ENCODE assay signal across 17 cellular contexts in the genomic region with DNA sequence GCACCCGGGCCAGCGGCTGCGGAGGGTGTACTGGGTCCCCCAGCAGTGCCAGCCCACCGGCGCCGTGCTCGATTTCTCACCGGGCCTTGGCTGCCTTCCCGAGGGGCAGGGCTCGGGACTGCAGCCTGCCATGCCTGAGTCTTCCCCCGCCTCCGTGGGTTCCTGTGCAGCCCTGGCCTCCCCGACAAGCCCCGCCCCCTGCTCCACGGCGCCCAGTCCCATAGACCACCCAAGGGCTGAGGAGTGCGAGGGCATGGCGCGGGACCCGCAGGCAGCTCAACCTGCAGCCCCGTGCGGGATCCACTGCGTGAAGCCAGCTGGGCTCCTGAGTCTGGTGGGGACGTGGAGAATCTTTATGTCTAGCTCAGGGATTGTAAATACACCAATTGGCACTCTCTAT. TPM values are rescaled to one million over a fixed set of nuclear protein-coding genes. Genes with fewer than 3 reads are reported as not detected.
"Had no signal": no experiment of that assay in that cellular context is flagged by ENCODE, and none has a peak within 500 bp of the region (broad histone marks: within the 10 kb centered on the region; RNA-seq: fewer than 3 reads in every experiment).

No MANE protein-coding gene starts in this region.

RNA-seq across cellular contexts. Expression of a gene that starts 18.5 kb away (rescaled TPM):
- total RNA-seq: dermis microvascular lymphatic vessel endothelial cell, endodermal cell, esophagus mucosa, glomerular endothelial cell, heart right ventricle, left lobe of liver, left ventricle myocardium inferior, lung microvascular endothelial cell, mesothelial cell of epicardium, myocyte had no signal
- polyA plus RNA-seq: heart right ventricle had no signal

RNA-seq across cellular contexts. Expression of a gene that starts 28.0 kb away (rescaled TPM):
- total RNA-seq: dermis microvascular lymphatic vessel endothelial cell, endodermal cell, esophagus mucosa, esophagus squamous epithelium, gastrocnemius medialis, glomerular endothelial cell, heart right ventricle, left colon, left lobe of liver, left ventricle myocardium inferior, liver, lung microvascular endothelial cell, mesenteric fat pad, mesothelial cell of epicardium, mucosa of descending colon, myocyte had no signal
- polyA plus RNA-seq: heart right ventricle, keratinocyte, liver had no signal

RNA-seq across cellular contexts. Expression of a gene that starts 39.6 kb away (rescaled TPM):
- total RNA-seq: gastrocnemius medialis, glomerular endothelial cell, lung microvascular endothelial cell, myocyte had no signal
